In the genomic region with DNA sequence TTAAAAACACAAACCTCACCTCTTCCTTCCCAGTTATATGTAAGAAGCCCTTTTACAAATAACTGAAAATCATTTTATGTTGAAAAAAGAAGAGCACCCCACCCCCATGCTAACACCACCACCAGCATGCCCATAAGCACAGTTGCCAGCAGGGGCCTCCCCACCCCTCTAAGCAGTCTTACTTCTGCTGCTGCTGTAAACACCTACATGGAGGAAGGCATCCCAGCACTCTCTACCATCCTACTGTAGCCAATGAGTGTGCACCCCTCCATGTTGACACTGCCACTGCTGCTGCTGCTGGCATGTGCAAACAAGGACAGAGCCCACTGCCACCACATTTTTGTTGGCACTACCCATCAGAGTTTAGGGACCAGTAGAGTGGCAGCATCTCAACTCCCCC, we compare ENCODE assay signal across 1 cellular context.
TF ChIP-seq lines count a peak whose summit lies in the region.

No MANE protein-coding gene starts in this region.

TF ChIP-seq in GM23338, 12 proteins besides CTCF, POLR2A, EP300 and RAD21 (continued from another document):
- TF ChIP-seq, protein P1, sequence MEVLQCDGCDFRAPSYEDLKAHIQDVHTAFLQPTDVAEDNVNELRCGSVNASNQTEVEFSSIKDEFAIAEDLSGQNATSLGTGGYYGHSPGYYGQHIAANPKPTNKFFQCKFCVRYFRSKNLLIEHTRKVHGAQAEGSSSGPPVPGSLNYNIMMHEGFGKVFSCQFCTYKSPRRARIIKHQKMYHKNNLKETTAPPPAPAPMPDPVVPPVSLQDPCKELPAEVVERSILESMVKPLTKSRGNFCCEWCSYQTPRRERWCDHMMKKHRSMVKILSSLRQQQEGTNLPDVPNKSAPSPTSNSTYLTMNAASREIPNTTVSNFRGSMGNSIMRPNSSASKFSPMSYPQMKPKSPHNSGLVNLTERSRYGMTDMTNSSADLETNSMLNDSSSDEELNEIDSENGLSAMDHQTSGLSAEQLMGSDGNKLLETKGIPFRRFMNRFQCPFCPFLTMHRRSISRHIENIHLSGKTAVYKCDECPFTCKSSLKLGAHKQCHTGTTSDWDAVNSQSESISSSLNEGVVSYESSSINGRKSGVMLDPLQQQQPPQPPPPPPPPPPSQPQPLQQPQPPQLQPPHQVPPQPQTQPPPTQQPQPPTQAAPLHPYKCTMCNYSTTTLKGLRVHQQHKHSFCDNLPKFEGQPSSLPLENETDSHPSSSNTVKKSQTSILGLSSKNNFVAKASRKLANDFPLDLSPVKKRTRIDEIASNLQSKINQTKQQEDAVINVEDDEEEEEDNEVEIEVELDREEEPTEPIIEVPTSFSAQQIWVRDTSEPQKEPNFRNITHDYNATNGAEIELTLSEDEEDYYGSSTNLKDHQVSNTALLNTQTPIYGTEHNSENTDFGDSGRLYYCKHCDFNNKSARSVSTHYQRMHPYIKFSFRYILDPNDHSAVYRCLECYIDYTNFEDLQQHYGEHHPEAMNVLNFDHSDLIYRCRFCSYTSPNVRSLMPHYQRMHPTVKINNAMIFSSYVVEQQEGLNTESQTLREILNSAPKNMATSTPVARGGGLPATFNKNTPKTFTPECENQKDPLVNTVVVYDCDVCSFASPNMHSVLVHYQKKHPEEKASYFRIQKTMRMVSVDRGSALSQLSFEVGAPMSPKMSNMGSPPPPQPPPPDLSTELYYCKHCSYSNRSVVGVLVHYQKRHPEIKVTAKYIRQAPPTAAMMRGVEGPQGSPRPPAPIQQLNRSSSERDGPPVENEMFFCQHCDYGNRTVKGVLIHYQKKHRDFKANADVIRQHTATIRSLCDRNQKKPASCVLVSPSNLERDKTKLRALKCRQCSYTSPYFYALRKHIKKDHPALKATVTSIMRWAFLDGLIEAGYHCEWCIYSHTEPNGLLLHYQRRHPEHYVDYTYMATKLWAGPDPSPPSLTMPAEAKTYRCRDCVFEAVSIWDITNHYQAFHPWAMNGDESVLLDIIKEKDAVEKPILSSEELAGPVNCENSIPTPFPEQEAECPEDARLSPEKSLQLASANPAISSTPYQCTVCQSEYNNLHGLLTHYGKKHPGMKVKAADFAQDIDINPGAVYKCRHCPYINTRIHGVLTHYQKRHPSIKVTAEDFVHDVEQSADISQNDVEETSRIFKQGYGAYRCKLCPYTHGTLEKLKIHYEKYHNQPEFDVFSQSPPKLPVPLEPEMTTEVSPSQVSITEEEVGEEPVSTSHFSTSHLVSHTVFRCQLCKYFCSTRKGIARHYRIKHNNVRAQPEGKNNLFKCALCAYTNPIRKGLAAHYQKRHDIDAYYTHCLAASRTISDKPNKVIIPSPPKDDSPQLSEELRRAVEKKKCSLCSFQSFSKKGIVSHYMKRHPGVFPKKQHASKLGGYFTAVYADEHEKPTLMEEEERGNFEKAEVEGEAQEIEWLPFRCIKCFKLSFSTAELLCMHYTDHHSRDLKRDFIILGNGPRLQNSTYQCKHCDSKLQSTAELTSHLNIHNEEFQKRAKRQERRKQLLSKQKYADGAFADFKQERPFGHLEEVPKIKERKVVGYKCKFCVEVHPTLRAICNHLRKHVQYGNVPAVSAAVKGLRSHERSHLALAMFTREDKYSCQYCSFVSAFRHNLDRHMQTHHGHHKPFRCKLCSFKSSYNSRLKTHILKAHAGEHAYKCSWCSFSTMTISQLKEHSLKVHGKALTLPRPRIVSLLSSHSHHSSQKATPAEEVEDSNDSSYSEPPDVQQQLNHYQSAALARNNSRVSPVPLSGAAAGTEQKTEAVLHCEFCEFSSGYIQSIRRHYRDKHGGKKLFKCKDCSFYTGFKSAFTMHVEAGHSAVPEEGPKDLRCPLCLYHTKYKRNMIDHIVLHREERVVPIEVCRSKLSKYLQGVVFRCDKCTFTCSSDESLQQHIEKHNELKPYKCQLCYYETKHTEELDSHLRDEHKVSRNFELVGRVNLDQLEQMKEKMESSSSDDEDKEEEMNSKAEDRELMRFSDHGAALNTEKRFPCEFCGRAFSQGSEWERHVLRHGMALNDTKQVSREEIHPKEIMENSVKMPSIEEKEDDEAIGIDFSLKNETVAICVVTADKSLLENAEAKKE (CRISPR knock-in tag; IDR thresholded peaks at IDR 0.05) = no peak
- TF ChIP-seq ZNF331 (CRISPR knock-in tag; IDR thresholded peaks at IDR 0.05; ENCODE audit: low read depth) (no peak), STAT1 (IDR thresholded peaks at IDR 0.05; ENCODE audit: unreplicated experiment) (no peak)
- TF ChIP-seq, protein P2, sequence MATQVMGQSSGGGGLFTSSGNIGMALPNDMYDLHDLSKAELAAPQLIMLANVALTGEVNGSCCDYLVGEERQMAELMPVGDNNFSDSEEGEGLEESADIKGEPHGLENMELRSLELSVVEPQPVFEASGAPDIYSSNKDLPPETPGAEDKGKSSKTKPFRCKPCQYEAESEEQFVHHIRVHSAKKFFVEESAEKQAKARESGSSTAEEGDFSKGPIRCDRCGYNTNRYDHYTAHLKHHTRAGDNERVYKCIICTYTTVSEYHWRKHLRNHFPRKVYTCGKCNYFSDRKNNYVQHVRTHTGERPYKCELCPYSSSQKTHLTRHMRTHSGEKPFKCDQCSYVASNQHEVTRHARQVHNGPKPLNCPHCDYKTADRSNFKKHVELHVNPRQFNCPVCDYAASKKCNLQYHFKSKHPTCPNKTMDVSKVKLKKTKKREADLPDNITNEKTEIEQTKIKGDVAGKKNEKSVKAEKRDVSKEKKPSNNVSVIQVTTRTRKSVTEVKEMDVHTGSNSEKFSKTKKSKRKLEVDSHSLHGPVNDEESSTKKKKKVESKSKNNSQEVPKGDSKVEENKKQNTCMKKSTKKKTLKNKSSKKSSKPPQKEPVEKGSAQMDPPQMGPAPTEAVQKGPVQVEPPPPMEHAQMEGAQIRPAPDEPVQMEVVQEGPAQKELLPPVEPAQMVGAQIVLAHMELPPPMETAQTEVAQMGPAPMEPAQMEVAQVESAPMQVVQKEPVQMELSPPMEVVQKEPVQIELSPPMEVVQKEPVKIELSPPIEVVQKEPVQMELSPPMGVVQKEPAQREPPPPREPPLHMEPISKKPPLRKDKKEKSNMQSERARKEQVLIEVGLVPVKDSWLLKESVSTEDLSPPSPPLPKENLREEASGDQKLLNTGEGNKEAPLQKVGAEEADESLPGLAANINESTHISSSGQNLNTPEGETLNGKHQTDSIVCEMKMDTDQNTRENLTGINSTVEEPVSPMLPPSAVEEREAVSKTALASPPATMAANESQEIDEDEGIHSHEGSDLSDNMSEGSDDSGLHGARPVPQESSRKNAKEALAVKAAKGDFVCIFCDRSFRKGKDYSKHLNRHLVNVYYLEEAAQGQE (IDR thresholded peaks at IDR 0.05; ENCODE audit: unreplicated experiment) = no peak
